In genomic region chr1:25469177-25469576, GRCh38 we compare ENCODE assay signal across 1 cellular context.
TF ChIP-seq lines count a peak whose summit lies in the region.

No MANE protein-coding gene starts in this region.

TF ChIP-seq in K562, 482 proteins besides CTCF, POLR2A, EP300 and RAD21 (continued from another document):
- TF ChIP-seq CHCHD3 (CRISPR knock-in tag; IDR thresholded peaks at IDR 0.05), result no peak
- no peak for TF ChIP-seq RBM25 (IDR thresholded peaks at IDR 0.05; ENCODE audit: low read depth, low read length, severe bottlenecking)
